In genomic region chr17:78704594-78704993, GRCh38 we compare ENCODE assay signal across 1 cellular context.
TF ChIP-seq lines count a peak whose summit lies in the region.

No MANE protein-coding gene starts in this region.

TF ChIP-seq in SK-N-SH treated with all-trans-retinoic acid at 6 μM for 48 hours, 23 proteins besides CTCF, POLR2A, EP300 and RAD21 (continued from another document):
- TF ChIP-seq TSHZ2 (CRISPR knock-in tag; IDR thresholded peaks at IDR 0.05): no peak
- TF ChIP-seq ESRRG (CRISPR knock-in tag; IDR thresholded peaks at IDR 0.05): no peak
- TF ChIP-seq ZNF565 (CRISPR knock-in tag; conservative IDR thresholded peaks at IDR 0.05; ENCODE audit: low read depth): no peak
- TF ChIP-seq BACH2 (CRISPR knock-in tag; IDR thresholded peaks at IDR 0.05; ENCODE audit: borderline replicate concordance): no peak
- TF ChIP-seq CREB5 (CRISPR knock-in tag; IDR thresholded peaks at IDR 0.05; ENCODE audit: low read depth): no peak
- no peak for TF ChIP-seq RARB (CRISPR knock-in tag; IDR thresholded peaks at IDR 0.05)
- no peak for TF ChIP-seq ISL1 (CRISPR knock-in tag; IDR thresholded peaks at IDR 0.05)
- no peak for TF ChIP-seq ZNF8 (CRISPR knock-in tag; IDR thresholded peaks at IDR 0.05)
- TF ChIP-seq ZFP30 (CRISPR knock-in tag; IDR thresholded peaks at IDR 0.05): no peak
- TF ChIP-seq CSRNP3 (CRISPR knock-in tag; IDR thresholded peaks at IDR 0.05): no peak
- TF ChIP-seq ZC3H10 (CRISPR knock-in tag; IDR thresholded peaks at IDR 0.05): no peak
- no peak for TF ChIP-seq POU6F1 (CRISPR knock-in tag; IDR thresholded peaks at IDR 0.05; ENCODE audit: borderline replicate concordance, low read depth)
TF ChIP-seq in SK-N-SH treated with all-trans-retinoic acid at 6 μM for 48 hours: peak in this region for 0.
